In the genomic region with DNA sequence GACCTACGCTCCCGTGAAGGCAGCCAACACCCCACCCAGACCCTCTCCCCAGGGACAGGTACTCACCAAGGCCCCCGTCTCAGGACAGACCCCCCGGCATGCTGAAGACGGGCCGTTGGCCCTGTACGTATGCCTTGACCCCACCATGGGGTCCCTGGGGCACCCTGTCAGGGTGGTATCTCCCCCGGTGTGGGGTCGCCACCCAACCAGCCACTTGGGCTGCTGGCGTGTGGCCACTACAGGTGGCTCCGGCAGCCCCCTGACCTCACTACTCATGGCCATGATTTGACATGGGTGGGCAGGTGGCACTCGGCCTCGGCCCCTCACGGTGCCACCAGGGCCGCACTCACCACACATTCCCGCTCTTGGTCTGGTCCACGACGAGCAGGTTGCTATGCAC, we compare ENCODE assay signal across 34 cellular contexts. TPM values are rescaled to one million over a fixed set of nuclear protein-coding genes. Genes with fewer than 3 reads are reported as not detected.
"Had no signal": no experiment of that assay in that cellular context is flagged by ENCODE, and none has a peak within 500 bp of the region (broad histone marks: within the 10 kb centered on the region; RNA-seq: fewer than 3 reads in every experiment).

No MANE protein-coding gene starts in this region.

- H3K4me1 Mint-ChIP-seq: endodermal cell; stimulated activated naive CD8-positive, alpha-beta T cell treated with anti-CD3 and anti-CD28 coated beads, Interleukin-15, amount 100 ng/mL, for 72 hours had no signal

- H3K36me3 ChIP-seq: heart left ventricle, left ventricle myocardium inferior, tibial artery had no signal

- H3K4me3 Mint-ChIP-seq: endodermal cell; memory B cell; natural killer cell; stimulated activated naive CD8-positive, alpha-beta T cell treated with anti-CD3 and anti-CD28 coated beads, Interleukin-15, amount 100 ng/mL, for 72 hours had no signal

- H3K27ac Mint-ChIP-seq: endodermal cell; memory B cell; natural killer cell; progenitor cell of endocrine pancreas; stimulated activated naive CD8-positive, alpha-beta T cell treated with anti-CD3 and anti-CD28 coated beads, Interleukin-15, amount 100 ng/mL, for 72 hours had no signal

- H3K9me3 Mint-ChIP-seq: endodermal cell; memory B cell; natural killer cell; stimulated activated naive CD8-positive, alpha-beta T cell treated with anti-CD3 and anti-CD28 coated beads, Interleukin-15, amount 100 ng/mL, for 72 hours had no signal

- H3K27me3 Mint-ChIP-seq: memory B cell; progenitor cell of endocrine pancreas; stimulated activated naive CD8-positive, alpha-beta T cell treated with anti-CD3 and anti-CD28 coated beads, Interleukin-15, amount 100 ng/mL, for 72 hours had no signal

- H3K27ac ChIP-seq: epithelial cell of prostate, esophagus muscularis mucosa, foreskin keratinocyte, heart left ventricle, hepatocyte, left ventricle myocardium inferior, neutrophil, parathyroid adenoma, testis, tibial artery, upper lobe of left lung had no signal

- H3K4me3 ChIP-seq: esophagus muscularis mucosa, gastroesophageal sphincter, heart left ventricle, hepatocyte, left ventricle myocardium inferior, lung, smooth muscle cell, testis, tibial artery, upper lobe of left lung had no signal

- DNase-seq: effector CD8-positive, alpha-beta T cell; endodermal cell; foreskin keratinocyte; heart left ventricle; left colon; left ventricle myocardium inferior; natural killer cell; stimulated activated CD4-positive, alpha-beta T cell treated with anti-CD3 and anti-CD28 coated beads, Interleukin-12 subunit alpha, Interleukin-12 subunit beta, amount 100 ng/mL, for 4 hours; stimulated activated CD4-positive, alpha-beta T cell treated with anti-CD3 and anti-CD28 coated beads, Interleukin-1b, Interleukin-23, amount 100 ng/mL, for 48 hours; stimulated activated CD4-positive, alpha-beta T cell treated with anti-CD3 and anti-CD28 coated beads, Interleukin-4, amount 100 ng/mL, for 1 hour; stimulated activated CD8-positive, alpha-beta memory T cell treated with anti-CD3 and anti-CD28 coated beads, Interleukin-4, amount 100 ng/mL, for 48 hours; stimulated activated naive CD4-positive, alpha-beta T cell; stimulated activated naive CD8-positive, alpha-beta T cell treated with anti-CD3 and anti-CD28 coated beads, Interleukin-15, amount 100 ng/mL, for 72 hours; testis; tibial artery had no signal

- H3K36me3 Mint-ChIP-seq: memory B cell, natural killer cell had no signal

- H3K27me3 ChIP-seq: hepatocyte, testis, upper lobe of left lung had no signal

- H3K9me3 ChIP-seq: esophagus muscularis mucosa, gastroesophageal sphincter, heart left ventricle, left ventricle myocardium inferior, neutrophil, testis, tibial artery, upper lobe of left lung had no signal

- H3K4me1 ChIP-seq: foreskin keratinocyte, parathyroid adenoma, testis had no signal

- H3K4me2 ChIP-seq: hepatocyte, smooth muscle cell had no signal

- ATAC-seq: foreskin keratinocyte; gastroesophageal sphincter; heart left ventricle; left colon; natural killer cell; sciatic nerve; stimulated activated naive CD8-positive, alpha-beta T cell treated with anti-CD3 and anti-CD28 coated beads, Interleukin-15, amount 100 ng/mL, for 72 hours had no signal

- H2AFZ ChIP-seq: hepatocyte, parathyroid adenoma had no signal

- H3K79me2 ChIP-seq: hepatocyte, parathyroid adenoma had no signal

- FAIRE-seq: colon, islet of Langerhans had no signal

- H3K9ac ChIP-seq: parathyroid adenoma had no signal

RNA-seq across cellular contexts. Expression of gene PVALEF, which starts 40.9 kb away (rescaled TPM):
- total RNA-seq: endodermal cell, esophagus muscularis mucosa, fibroblast of lung, foreskin keratinocyte, gastroesophageal sphincter, heart left ventricle, hepatocyte, kidney epithelial cell, left colon, left ventricle myocardium inferior, lung, mononuclear cell, natural killer cell, omental fat pad, progenitor cell of endocrine pancreas, sciatic nerve, smooth muscle cell, testis, upper lobe of left lung had no signal
- polyA plus RNA-seq: fibroblast of lung, foreskin keratinocyte, heart left ventricle, lung, neural cell, smooth muscle cell had no signal
